ENCODE assay signal across 8 cellular contexts in the genomic region with DNA sequence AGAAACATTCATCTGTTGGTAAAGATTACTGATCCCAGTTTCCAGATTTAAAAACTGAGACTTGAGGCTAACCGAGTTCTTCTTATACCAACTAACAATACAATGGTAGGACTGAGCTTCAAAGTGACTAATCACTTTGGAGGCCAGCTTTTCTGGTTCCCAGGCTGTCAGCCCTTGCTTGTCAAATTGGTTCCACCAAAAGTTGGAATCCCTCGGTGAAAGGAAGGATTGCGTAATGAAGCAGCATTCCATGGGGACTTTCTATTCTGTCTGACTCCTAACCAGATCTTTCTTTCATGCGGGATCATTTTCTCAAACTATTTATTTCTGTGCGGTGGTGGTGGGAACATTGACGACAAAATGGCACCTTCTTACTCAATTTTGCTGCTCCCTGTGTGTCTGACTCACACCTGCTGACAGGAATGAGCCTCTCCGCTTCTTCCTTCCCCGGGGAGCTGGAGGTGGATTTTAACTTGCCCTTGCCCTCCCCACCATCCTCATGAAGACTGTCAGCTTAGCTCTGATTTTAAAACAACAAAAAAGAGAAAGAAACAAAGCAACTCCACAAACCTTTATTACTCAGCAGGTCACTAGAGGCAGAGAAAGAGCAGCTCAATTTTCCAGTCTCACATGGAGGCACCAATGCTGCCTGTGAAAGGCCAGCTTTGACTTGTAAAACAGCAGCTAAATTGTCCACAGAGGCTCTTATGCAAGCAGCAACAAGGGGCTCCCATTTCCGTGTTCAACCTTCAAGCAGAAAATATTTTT. TPM values are rescaled to one million over a fixed set of nuclear protein-coding genes. Genes with fewer than 3 reads are reported as not detected.
A peak's percentile ranks its signal among the peaks of the same experiment; 100 is the strongest.
DNase-seq lines count a peak whose midpoint lies in the region; ATAC-seq and TF ChIP-seq lines count a peak whose summit lies in the region.
"Had no signal": no experiment of that assay in that cellular context is flagged by ENCODE, and none has a peak within 500 bp of the region (broad histone marks: within the 10 kb centered on the region; RNA-seq: fewer than 3 reads in every experiment).

No MANE protein-coding gene starts in this region.

- H2AFZ ChIP-seq in IMR-90 (replicated peaks; ENCODE audit: low read length, poor library complexity), result peak overlapping the region; percentile 82

- H2BK15ac ChIP-seq in IMR-90 (ENCODE audit: low read depth, low read length), result peak overlapping the region; percentile 31; the same call in 1 of the 3 replicates

- WGBS in IMR-90 (ENCODE audit: extremely low coverage in 2 of 2, insufficient read length in 1 of 2), 2 experiments, result no CpG with 5 or more reads among the region's 9 CpGs
- WGBS in suprapubic skin, result 47% methylated on average over 9 of the region's 9 CpGs

- peaks cover 15% of the 10 kb centered on the region for H3K4me1 ChIP-seq in IMR-90 (ENCODE audit: control insufficient read depth, insufficient read depth, low read length)
- peaks cover 58% of the 10 kb centered on the region for H3K4me1 ChIP-seq in suprapubic skin

- H3K27ac Mint-ChIP-seq in MCF 10A (ENCODE audit: low read depth, unreplicated experiment), result peak overlapping the region; percentile 77
- H3K27ac Mint-ChIP-seq: activated CD8-positive, alpha-beta T cell treated with anti-CD3 and anti-CD28 coated beads, Interleukin-2, amount 10 ng/mL, durations not matched to agents 7 days and 5 days had no signal

- intact Hi-C loops in IMR-90 (cut with micrococcal nuclease) (no loop called here), MCF 10A (cut with micrococcal nuclease) (no loop called here)

- no peaks in the 10 kb centered on the region for H3K27me3 Mint-ChIP-seq in MCF 10A (ENCODE audit: insufficient read depth, unreplicated experiment)

- H4K20me1 ChIP-seq in IMR-90 (ENCODE audit: insufficient read depth, low read length), result no peaks in the 10 kb centered on the region

- no peaks in the 10 kb centered on the region for H3K36me3 Mint-ChIP-seq in MCF 10A (ENCODE audit: insufficient read depth, unreplicated experiment)

- H3K4me1 Mint-ChIP-seq in MCF 10A (ENCODE audit: insufficient read depth, unreplicated experiment), result peaks cover 34% of the 10 kb centered on the region

- peak overlapping the region; percentile 31; the same call in 1 of the 2 replicates for H2AK5ac ChIP-seq in IMR-90 (ENCODE audit: low read depth, low read length)

- H3K4ac ChIP-seq in IMR-90 (ENCODE audit: low read depth, low read length), result peak overlapping the region; percentile 37

- peak overlapping the region; percentile 79 for H3K14ac ChIP-seq in IMR-90 (replicated peaks; ENCODE audit: low read depth, low read length)

- BruUV-seq in IMR-90 (replicated peaks; lab: Mats Ljungman, UMichigan), result no TSS peak
- no TSS peak for BruUV-seq in MCF 10A (replicated peaks; lab: Mats Ljungman, UMichigan)

- H3K36me3 ChIP-seq in IMR-90 (ENCODE audit: control insufficient read depth, insufficient read depth, low read length), result no peaks in the 10 kb centered on the region
- H3K36me3 ChIP-seq in suprapubic skin, result no peaks in the 10 kb centered on the region

- no peaks in the 10 kb centered on the region for H3K9me3 ChIP-seq in IMR-90 (ENCODE audit: control insufficient read depth, insufficient read depth, low read length)
- H3K9me3 ChIP-seq in suprapubic skin, result no peaks in the 10 kb centered on the region

- H4K91ac ChIP-seq in IMR-90 (ENCODE audit: insufficient read depth, low read depth, low read length), result no peak overlapping the region; the same call in 1 of the 2 replicates

- H3K4me3 Mint-ChIP-seq in MCF 10A (ENCODE audit: unreplicated experiment), result peak overlapping the region; percentile 48
- H3K4me3 Mint-ChIP-seq: activated CD8-positive, alpha-beta T cell treated with anti-CD3 and anti-CD28 coated beads, Interleukin-2, amount 10 ng/mL, durations not matched to agents 7 days and 5 days had no signal

- no peak for TF ChIP-seq POLR2A in IMR-90 (IDR thresholded peaks at IDR 0.05; ENCODE audit: low read depth, low read length)
- no peak for TF ChIP-seq POLR2A in suprapubic skin (IDR thresholded peaks at IDR 0.05)

- peak overlapping the region; percentile 16; the same call in 1 of the 2 replicates for H3K18ac ChIP-seq in IMR-90 (ENCODE audit: low read depth, low read length)

- POLR2A ChIA-PET in IMR-90 (lab: Charles Lee; ENCODE audit: unreplicated experiment) (no interaction called here), MCF 10A (lab: Yijun Ruan, JAX) (interaction anchor here (0.6 to 1.8 kb wide), 15 partner anchors 7 to 1455 kb away, joined by 3 to 10 read pairs (median 4); no protein-coding TSS in a partner anchor)

- no peak overlapping the region for H4K5ac ChIP-seq in IMR-90 (ENCODE audit: low read depth, low read length)

- no peak overlapping the region for H3K56ac ChIP-seq in IMR-90 (ENCODE audit: extremely low read depth, insufficient read depth, low read length)

- H3K27ac ChIP-seq in IMR-90 (ENCODE audit: insufficient read depth, low read length), result no peak overlapping the region
- H3K27ac ChIP-seq in suprapubic skin, result peak overlapping the region; percentile 36

- in situ Hi-C loops in IMR-90 (cut with MboI; ENCODE audit: low sequenced_read_pairs), result no loop called here

- H2BK120ac ChIP-seq in IMR-90 (ENCODE audit: low read depth, low read length), result peak overlapping the region; percentile 49; the same call in 1 of the 2 replicates

- ATAC-seq in IMR-90 (ENCODE audit: low read depth) (peak; percentile 31), HG03460 (IDR thresholded peaks at IDR 0.05; ENCODE audit: unreplicated experiment) (no peak)
- ATAC-seq: activated CD8-positive, alpha-beta T cell treated with anti-CD3 and anti-CD28 coated beads, Interleukin-2, amount 10 ng/mL, durations not matched to agents 7 days and 5 days had no signal

- no peak overlapping the region for H2AK9ac ChIP-seq in IMR-90 (replicated peaks; ENCODE audit: low read depth, low read length, poor library complexity)

- H3K23ac ChIP-seq in IMR-90 (ENCODE audit: low read depth, low read length), result no peak overlapping the region

- no peaks in the 10 kb centered on the region for H3K79me1 ChIP-seq in IMR-90 (ENCODE audit: low read depth in 1 of 2, low read length in 2 of 2)

- H2BK5ac ChIP-seq in IMR-90 (ENCODE audit: low read depth, low read length, poor library complexity, severe bottlenecking), result peak overlapping the region; percentile 51

- DNase-seq in IMR-90, result peak; percentile 84
- peak; percentile 90 for DNase-seq in MCF 10A (ENCODE audit: unreplicated experiment)
- peak; percentile 57 for DNase-seq in iPS-NIHi11 (ENCODE audit: low spot score)
- DNase-seq in suprapubic skin (ENCODE audit: low spot score in 2 of 2), result no peak
- no peak for DNase-seq in LoVo (ENCODE audit: low spot score)
- DNase-seq in activated CD4-positive, alpha-beta T cell treated with anti-CD3 and anti-CD28 coated beads for 1 hour, result no peak
- DNase-seq: activated CD8-positive, alpha-beta T cell treated with anti-CD3 and anti-CD28 coated beads, Interleukin-2, amount 10 ng/mL, durations not matched to agents 7 days and 5 days had no signal

- no peak overlapping the region for H3K9ac ChIP-seq in IMR-90 (ENCODE audit: low read depth, low read length)

- CTCF ChIA-PET in IMR-90 (lab: Yijun Ruan, JAX), result interaction anchor here (0.6 to 2.1 kb wide), 4 partner anchors 10 to 1137 kb away, joined by 3 to 6 read pairs (median 4); no protein-coding TSS in a partner anchor
- CTCF ChIA-PET in MCF 10A (lab: Yijun Ruan, JAX), result interaction anchor here (0.6 to 8.2 kb wide), 24 partner anchors 10 to 247 kb away, joined by 3 to 85 read pairs (median 4); partner anchors contain the start of gene RASAL2

- TF ChIP-seq EP300 in suprapubic skin (IDR thresholded peaks at IDR 0.05), result no peak

- H4K8ac ChIP-seq in IMR-90 (ENCODE audit: low read depth in 2 of 2, low read length in 2 of 2), result peak overlapping the region in 1 of 2 experiments; percentile 56; a peak in 2 of 4 replicates

- H3K9me1 ChIP-seq in IMR-90 (ENCODE audit: insufficient read depth, low read length), result peaks cover 8% of the 10 kb centered on the region

- H3K4me2 ChIP-seq in IMR-90 (ENCODE audit: low read depth, low read length), result peak overlapping the region; percentile 79

- H2BK20ac ChIP-seq in IMR-90 (ENCODE audit: low read depth, low read length), result peak overlapping the region; percentile 57; the same call in 1 of the 2 replicates

- H3K9me3 Mint-ChIP-seq in MCF 10A (ENCODE audit: unreplicated experiment), result no peaks in the 10 kb centered on the region

- no peak for TF ChIP-seq RAD21 in IMR-90 (IDR thresholded peaks at IDR 0.05; ENCODE audit: low read length)

- TF ChIP-seq CTCF in IMR-90 (conservative IDR thresholded peaks at IDR 0.05; ENCODE audit: low read depth, low read length) (0 out of 2 replicates have a peak, but pooled peaks have one; percentile 0), MCF 10A (IDR thresholded peaks at IDR 0.05; ENCODE audit: unreplicated experiment) (peak; percentile 5), suprapubic skin (IDR thresholded peaks at IDR 0.05) (no peak)

- peak overlapping the region; percentile 16; the same call in 1 of the 2 replicates for H3K4me3 ChIP-seq in IMR-90 (ENCODE audit: insufficient read depth, low read depth, low read length)
- no peak overlapping the region for H3K4me3 ChIP-seq in suprapubic skin

- H3K27me3 ChIP-seq in IMR-90 (ENCODE audit: control insufficient read depth, insufficient read depth, low read length) (no peaks in the 10 kb centered on the region), suprapubic skin (no peaks in the 10 kb centered on the region)

- dilution Hi-C loops in IMR-90 (cut with HindIII; ENCODE audit: low sequenced_read_pairs, unreplicated experiment), result no loop called here

TF ChIP-seq in IMR-90, 13 proteins besides CTCF, POLR2A, EP300 and RAD21:
- TF ChIP-seq RCOR1 (IDR thresholded peaks at IDR 0.05; ENCODE audit: insufficient replicate concordance, low read length) (no peak), MXI1 (IDR thresholded peaks at IDR 0.05; ENCODE audit: borderline replicate concordance, low read depth, low read length) (no peak), CEBPB (IDR thresholded peaks at IDR 0.05; ENCODE audit: low read depth, low read length) (peak; percentile 99), SMC3 (IDR thresholded peaks at IDR 0.05; ENCODE audit: low read depth, low read length) (no peak)
TF ChIP-seq in IMR-90: peak in this region for 1.

RNA-seq across cellular contexts. Expression of gene RASAL2, which starts 32.9 kb away (rescaled TPM):
- total RNA-seq in IMR-90 (2012; rRNA removed) (19.2 and 20.6 TPM in 2 replicates), MCF 10A (2022) (56.9 and 62.4 TPM in 2 replicates), suprapubic skin (10 to 100 TPM; 31.8 to 48.3 (median 37.8) TPM)
- 12.9 and 13.1 TPM in 2 replicates for polyA plus RNA-seq in IMR-90 (2012; rRNA removed)
- 5.1 TPM in 2 replicates for polyA plus RNA-seq in IMR-90 (2012; cell fraction: cytosol; rRNA removed)
- polyA plus RNA-seq in IMR-90 (2012; cell fraction: nucleus; rRNA removed; ENCODE audit: low replicate concordance), result 26.8 and 71.5 TPM in 2 replicates
- total RNA-seq: activated CD8-positive, alpha-beta T cell treated with anti-CD3 and anti-CD28 coated beads, Interleukin-2, amount 10 ng/mL, durations not matched to agents 7 days and 5 days had no signal

Comparison
In these comparisons a context has a peak if more than half of its experiments do, and no peak if none do; other contexts are left out.
1. DNase-seq: peak in IMR-90 (single experiment), MCF 10A (single experiment) and iPS-NIHi11 (single experiment); none in suprapubic skin (0 of 2), LoVo (single experiment) and activated CD4-positive, alpha-beta T cell treated with anti-CD3 and anti-CD28 coated beads for 1 hour (single experiment).
2. CTCF ChIP-seq: peak in IMR-90 (single experiment) and MCF 10A (single experiment); none in suprapubic skin (0 of 2).